ENCODE assay signal across 29 cellular contexts in the genomic region with DNA sequence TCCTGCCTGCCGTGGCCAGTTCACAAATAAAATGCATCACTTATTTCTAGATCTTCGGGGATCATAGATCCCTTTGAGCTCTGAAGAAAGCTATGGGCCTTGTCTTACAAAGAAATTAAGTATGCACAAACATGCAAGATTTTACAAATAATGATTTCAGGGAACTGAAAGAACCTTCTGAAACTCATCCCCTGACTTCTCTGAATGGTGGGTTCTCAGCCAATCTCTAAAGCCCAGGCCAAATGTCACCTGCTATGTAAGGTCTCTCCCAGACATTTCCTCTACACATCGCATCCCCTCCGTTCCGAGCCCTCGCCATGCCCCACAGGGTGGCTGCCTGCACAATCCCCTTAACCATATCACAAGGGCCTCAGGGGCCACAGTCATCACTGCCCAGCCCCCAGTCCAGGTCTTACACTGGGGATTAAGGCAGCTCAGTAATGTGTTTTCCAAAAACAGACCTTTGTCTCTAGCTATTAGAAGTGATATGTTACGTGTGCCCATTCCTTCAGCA. TPM values are rescaled to one million over a fixed set of nuclear protein-coding genes. Genes with fewer than 3 reads are reported as not detected.
"Had no signal": no experiment of that assay in that cellular context is flagged by ENCODE, and none has a peak within 500 bp of the region (broad histone marks: within the 10 kb centered on the region; RNA-seq: fewer than 3 reads in every experiment).

No MANE protein-coding gene starts in this region.

- H3K27me3 ChIP-seq: heart left ventricle, neutrophil, spleen, stomach, transverse colon had no signal

- H3K27me3 Mint-ChIP-seq: naive B cell had no signal

- H3K4me1 ChIP-seq: heart left ventricle, spleen, stomach, transverse colon had no signal

- H3K4me1 Mint-ChIP-seq: naive B cell had no signal

- H3K9me3 Mint-ChIP-seq: endodermal cell, naive B cell had no signal

- H3K4me3 ChIP-seq: coronary artery, heart left ventricle, spleen, stomach, thoracic aorta, transverse colon had no signal

- ATAC-seq: heart left ventricle, sciatic nerve had no signal

- H3K4me3 Mint-ChIP-seq: endodermal cell had no signal

- H3K27ac ChIP-seq: coronary artery, heart left ventricle, neutrophil, spleen, stomach, thoracic aorta, transverse colon had no signal

- DNase-seq: effector CD4-positive, alpha-beta T cell; endodermal cell; heart left ventricle; hippocampal formation; kidney glomerular epithelial cell; mesendoderm; naive B cell; posterior cingulate gyrus; spleen; stimulated activated CD4-positive, alpha-beta T cell treated with anti-CD3 and anti-CD28 coated beads, Interleukin-15, amount 100 ng/mL, for 24 hours; stimulated activated CD4-positive, alpha-beta T cell treated with anti-CD3 and anti-CD28 coated beads, Interleukin-1b, Interleukin-23, amount 100 ng/mL, for 48 hours; stimulated activated CD4-positive, alpha-beta T cell treated with anti-CD3 and anti-CD28 coated beads, Interleukin-4, amount 100 ng/mL, for 24 hours; stimulated activated naive CD4-positive, alpha-beta T cell; stomach; substantia nigra; transverse colon had no signal

- H3K27ac Mint-ChIP-seq: endodermal cell had no signal

- H3K9me3 ChIP-seq: heart left ventricle, neutrophil, spleen, stomach, thoracic aorta, transverse colon had no signal

RNA-seq across cellular contexts. Expression of a gene that starts 16.1 kb away (rescaled TPM):
- total RNA-seq: dermis microvascular lymphatic vessel endothelial cell, endodermal cell, glomerular endothelial cell, heart left ventricle, liver, lung microvascular endothelial cell, osteoblast, sciatic nerve, skeletal muscle tissue, spleen, stomach, thoracic aorta, transverse colon, ureter had no signal
- polyA plus RNA-seq: esophagus, heart left ventricle, liver, neural cell, spleen, stomach had no signal
